Comparison of ENCODE assay signal across 8 cellular contexts in the genomic region with DNA sequence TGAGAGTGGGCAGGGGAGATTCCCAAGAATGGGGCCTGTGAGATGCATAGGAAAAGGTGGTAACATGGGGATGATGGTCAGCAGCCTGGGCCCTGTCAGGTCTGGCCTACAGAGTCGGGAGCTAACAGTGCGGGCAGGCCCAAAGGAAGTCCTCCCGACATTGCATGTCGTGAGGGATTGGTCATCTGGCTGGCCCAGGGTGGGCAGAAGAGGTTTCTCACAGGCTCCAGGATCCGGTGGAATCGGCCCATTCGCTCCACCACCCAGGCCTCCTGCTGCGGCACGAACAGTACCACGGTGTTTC. TPM values are rescaled to one million over a fixed set of nuclear protein-coding genes. Genes with fewer than 3 reads are reported as not detected.
DNase-seq lines count a peak whose midpoint lies in the region; ATAC-seq and TF ChIP-seq lines count a peak whose summit lies in the region.

No MANE protein-coding gene starts in this region.

- H3K27ac Mint-ChIP-seq in WTC11: peak overlapping the region; percentile 90

- H3K36me3 ChIP-seq in A673 (ENCODE audit: insufficient read depth, low read length, poor library complexity, severe bottlenecking) (peaks cover 22% of the 10 kb centered on the region), left ventricle myocardium inferior (peaks cover 58% of the 10 kb centered on the region), skeletal muscle satellite cell (ENCODE audit: insufficient read depth, low read length) (peaks cover 51% of the 10 kb centered on the region)

- peaks cover 22% of the 10 kb centered on the region for H3K36me3 Mint-ChIP-seq in WTC11

- H3K9ac ChIP-seq in skeletal muscle satellite cell (ENCODE audit: low read depth, low read length): peak overlapping the region; percentile 93

- no TSS peak for BruUV-seq in A673 (replicated peaks; lab: Mats Ljungman, UMichigan)

- CTCF ChIA-PET in A673 (lab: Charles Lee) (interaction anchor here (1.1 kb wide), 2 partner anchors 203 to 451 kb away, joined by 3 to 5 read pairs; no protein-coding TSS in a partner anchor), WTC11 (lab: Charles Lee) (interaction anchor here (1.0 to 1.8 kb wide), 8 partner anchors 9 to 401 kb away, joined by 3 to 28 read pairs (median 5); a partner anchor contains a TSS)

- DNase-seq in A673 (ENCODE audit: low spot score) (no peak), WTC11 (ENCODE audit: low spot score) (no peak), left ventricle myocardium inferior (no peak), Ammon's horn (ENCODE audit: low spot score) (no peak), SK-N-DZ (ENCODE audit: low spot score) (no peak), GDM1 (lab: John Stamatoyannopoulos, UW) (no peak)

- H3K27me3 Mint-ChIP-seq in WTC11 (ENCODE audit: low read depth): no peaks in the 10 kb centered on the region

- H3K27ac ChIP-seq in A673 (ENCODE audit: low read depth, low read length, poor library complexity, severe bottlenecking) (peak overlapping the region; percentile 81), left ventricle myocardium inferior (replicated peaks) (peak overlapping the region; percentile 94)

- peaks cover 16% of the 10 kb centered on the region for H3K4me1 Mint-ChIP-seq in WTC11

- no peaks in the 10 kb centered on the region for H3K9me3 Mint-ChIP-seq in WTC11

- ATAC-seq in GM21723 (IDR thresholded peaks at IDR 0.05; ENCODE audit: unreplicated experiment) (peak; percentile 24), WTC11 (no peak)

- POLR2A ChIA-PET in A673 (lab: Charles Lee; ENCODE audit: low non-redundant PET) (interaction anchor here (0.8 kb wide), 1 partner anchor 9 kb away, joined by 4 read pairs; no protein-coding TSS in a partner anchor), WTC11 (lab: Charles Lee) (interaction anchor here (0.6 to 2.7 kb wide), 9 partner anchors 8 to 59 kb away, joined by 3 to 18 read pairs (median 5); a partner anchor contains a TSS)

- H3K4me1 ChIP-seq in A673 (ENCODE audit: insufficient read depth, low read length, poor library complexity, severe bottlenecking) (peaks cover 14% of the 10 kb centered on the region), left ventricle myocardium inferior (peaks cover 36% of the 10 kb centered on the region), skeletal muscle satellite cell (ENCODE audit: control insufficient read depth, insufficient read depth, low read length) (peaks cover 16% of the 10 kb centered on the region)

- no peaks in the 10 kb centered on the region for H3K9me3 ChIP-seq in A673 (ENCODE audit: low read depth, low read length, poor library complexity, severe bottlenecking)
- H3K9me3 ChIP-seq in left ventricle myocardium inferior (replicated peaks): no peaks in the 10 kb centered on the region
- no peaks in the 10 kb centered on the region for H3K9me3 ChIP-seq in skeletal muscle satellite cell (replicated peaks; ENCODE audit: low read length)

- no peaks in the 10 kb centered on the region for H3K27me3 ChIP-seq in A673 (replicated peaks; ENCODE audit: insufficient read depth, low read depth, low read length, poor library complexity)
- no peaks in the 10 kb centered on the region for H3K27me3 ChIP-seq in left ventricle myocardium inferior (ENCODE audit: low read depth)
- H3K27me3 ChIP-seq in skeletal muscle satellite cell (ENCODE audit: control insufficient read depth, insufficient read depth, low read length): no peaks in the 10 kb centered on the region

- TF ChIP-seq CTCF in A673 (conservative IDR thresholded peaks at IDR 0.05; ENCODE audit: low read depth, low read length): no peak
- TF ChIP-seq CTCF in WTC11 (IDR thresholded peaks at IDR 0.05): no peak
- no peak for TF ChIP-seq CTCF in left ventricle myocardium inferior (IDR thresholded peaks at IDR 0.05; ENCODE audit: borderline replicate concordance)

- intact Hi-C loops in A673 (cut with micrococcal nuclease; ENCODE audit: unreplicated experiment) (no loop called here), left ventricle myocardium inferior (cut with micrococcal nuclease) (no loop called here)

- H3K4me3 Mint-ChIP-seq in WTC11: peak overlapping the region; percentile 96

- H3K4me2 ChIP-seq in skeletal muscle satellite cell (ENCODE audit: low read length): peak overlapping the region; percentile 85

- peak overlapping the region; percentile 72 for H3K4me3 ChIP-seq in A673 (ENCODE audit: low read depth, low read length, poor library complexity, severe bottlenecking)
- peak overlapping the region; percentile 84 for H3K4me3 ChIP-seq in left ventricle myocardium inferior
- H3K4me3 ChIP-seq in skeletal muscle satellite cell (ENCODE audit: low read length): peak overlapping the region; percentile 80

TF ChIP-seq in WTC11, 78 proteins besides CTCF, POLR2A, EP300 and RAD21 (continues in another document):
- TF ChIP-seq, protein P1, sequence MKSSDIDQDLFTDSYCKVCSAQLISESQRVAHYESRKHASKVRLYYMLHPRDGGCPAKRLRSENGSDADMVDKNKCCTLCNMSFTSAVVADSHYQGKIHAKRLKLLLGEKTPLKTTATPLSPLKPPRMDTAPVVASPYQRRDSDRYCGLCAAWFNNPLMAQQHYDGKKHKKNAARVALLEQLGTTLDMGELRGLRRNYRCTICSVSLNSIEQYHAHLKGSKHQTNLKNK (CRISPR knock-in tag; IDR thresholded peaks at IDR 0.05): no peak
- TF ChIP-seq SP1 (CRISPR knock-in tag; conservative IDR thresholded peaks at IDR 0.05): no peak
- no peak for TF ChIP-seq ZNF671 (CRISPR knock-in tag; IDR thresholded peaks at IDR 0.05)
- TF ChIP-seq, protein P2, sequence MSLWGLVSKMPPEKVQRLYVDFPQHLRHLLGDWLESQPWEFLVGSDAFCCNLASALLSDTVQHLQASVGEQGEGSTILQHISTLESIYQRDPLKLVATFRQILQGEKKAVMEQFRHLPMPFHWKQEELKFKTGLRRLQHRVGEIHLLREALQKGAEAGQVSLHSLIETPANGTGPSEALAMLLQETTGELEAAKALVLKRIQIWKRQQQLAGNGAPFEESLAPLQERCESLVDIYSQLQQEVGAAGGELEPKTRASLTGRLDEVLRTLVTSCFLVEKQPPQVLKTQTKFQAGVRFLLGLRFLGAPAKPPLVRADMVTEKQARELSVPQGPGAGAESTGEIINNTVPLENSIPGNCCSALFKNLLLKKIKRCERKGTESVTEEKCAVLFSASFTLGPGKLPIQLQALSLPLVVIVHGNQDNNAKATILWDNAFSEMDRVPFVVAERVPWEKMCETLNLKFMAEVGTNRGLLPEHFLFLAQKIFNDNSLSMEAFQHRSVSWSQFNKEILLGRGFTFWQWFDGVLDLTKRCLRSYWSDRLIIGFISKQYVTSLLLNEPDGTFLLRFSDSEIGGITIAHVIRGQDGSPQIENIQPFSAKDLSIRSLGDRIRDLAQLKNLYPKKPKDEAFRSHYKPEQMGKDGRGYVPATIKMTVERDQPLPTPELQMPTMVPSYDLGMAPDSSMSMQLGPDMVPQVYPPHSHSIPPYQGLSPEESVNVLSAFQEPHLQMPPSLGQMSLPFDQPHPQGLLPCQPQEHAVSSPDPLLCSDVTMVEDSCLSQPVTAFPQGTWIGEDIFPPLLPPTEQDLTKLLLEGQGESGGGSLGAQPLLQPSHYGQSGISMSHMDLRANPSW (CRISPR knock-in tag; conservative IDR thresholded peaks at IDR 0.05; ENCODE audit: low read depth): no peak
- TF ChIP-seq ZNF219 (CRISPR knock-in tag; IDR thresholded peaks at IDR 0.05; ENCODE audit: borderline replicate concordance): no peak

RNA-seq across cellular contexts. Expression of a gene that starts 0.5 kb away (rescaled TPM):
- total RNA-seq in A673 (2021) (200 and 209 TPM in 2 replicates), WTC11 (2021) (208 to 214 TPM (median 210 TPM) in 3 replicates), left ventricle myocardium inferior (132 TPM)
- 216 and 241 TPM in 2 replicates for total RNA-seq in skeletal muscle satellite cell (2012; rRNA removed)
- polyA plus RNA-seq in SK-N-DZ (2014; cell fraction: cytosol; rRNA removed): 220 and 242 TPM in 2 replicates
- polyA plus RNA-seq in SK-N-DZ (2014; cell fraction: nucleus; rRNA removed): 226 and 235 TPM in 2 replicates

RNA-seq across cellular contexts. Expression of a gene that starts 6.0 kb away (rescaled TPM):
- 32.9 and 34.3 TPM in 2 replicates for total RNA-seq in A673 (2021)
- 23.8 to 33.3 TPM (median 31.3 TPM) in 3 replicates for total RNA-seq in WTC11 (2021)
- 9.4 TPM for total RNA-seq in left ventricle myocardium inferior
- 9.9 and 10.9 TPM in 2 replicates for total RNA-seq in skeletal muscle satellite cell (2012; rRNA removed)
- 16.2 and 18.0 TPM in 2 replicates for polyA plus RNA-seq in SK-N-DZ (2014; cell fraction: cytosol; rRNA removed)
- polyA plus RNA-seq in SK-N-DZ (2014; cell fraction: nucleus; rRNA removed): 18.1 and 21.6 TPM in 2 replicates

RNA-seq across cellular contexts. Expression of a gene that starts 13.2 kb away (rescaled TPM):
- total RNA-seq in A673 (2021) (7.4 and 8.3 TPM in 2 replicates), WTC11 (2021) (4.7 to 8.7 TPM (median 5.4 TPM) in 3 replicates), left ventricle myocardium inferior (17.0 TPM)
- total RNA-seq in skeletal muscle satellite cell (2012; rRNA removed): 18.8 and 27.1 TPM in 2 replicates
- polyA plus RNA-seq in SK-N-DZ (2014; cell fraction: cytosol; rRNA removed): 3.3 and 4.1 TPM in 2 replicates
- 11.8 and 12.0 TPM in 2 replicates for polyA plus RNA-seq in SK-N-DZ (2014; cell fraction: nucleus; rRNA removed)

RNA-seq across cellular contexts. Expression of a gene that starts 22.7 kb away (rescaled TPM):
- 104 and 110 TPM in 2 replicates for total RNA-seq in A673 (2021)
- total RNA-seq in WTC11 (2021): 80.9 to 108 TPM (median 89.1 TPM) in 3 replicates
- 5.6 TPM for total RNA-seq in left ventricle myocardium inferior
- total RNA-seq in skeletal muscle satellite cell (2012; rRNA removed): 26.1 and 32.1 TPM in 2 replicates
- 69.4 and 102 TPM in 2 replicates for polyA plus RNA-seq in SK-N-DZ (2014; cell fraction: cytosol; rRNA removed)
- polyA plus RNA-seq in SK-N-DZ (2014; cell fraction: nucleus; rRNA removed): 300 and 345 TPM in 2 replicates

RNA-seq across cellular contexts. Expression of a gene that starts 30.0 kb away (rescaled TPM):
- total RNA-seq in A673 (2021): 625 and 643 TPM in 2 replicates
- total RNA-seq in WTC11 (2021): 305 to 386 TPM (median 329 TPM) in 3 replicates
- 253 TPM for total RNA-seq in left ventricle myocardium inferior
- 309 and 346 TPM in 2 replicates for total RNA-seq in skeletal muscle satellite cell (2012; rRNA removed)
- 205 and 231 TPM in 2 replicates for polyA plus RNA-seq in SK-N-DZ (2014; cell fraction: cytosol; rRNA removed)
- polyA plus RNA-seq in SK-N-DZ (2014; cell fraction: nucleus; rRNA removed): 135 and 148 TPM in 2 replicates
